In genomic region chr20:10674684-10675455, GRCh38 we compare ENCODE assay signal across 1 cellular context.
A peak's percentile ranks its signal among the peaks of the same experiment; 100 is the strongest.
TF ChIP-seq lines count a peak whose summit lies in the region.

No MANE protein-coding gene starts in this region.

TF ChIP-seq in HEK293, 187 proteins besides CTCF, POLR2A, EP300 and RAD21 (continued from another document):
- peak; percentile 43; the same call in 1 of the 2 replicates for TF ChIP-seq HIC1 (tag by site-specific recombination; IDR thresholded peaks at IDR 0.05)
- TF ChIP-seq ZNF174 (tag by site-specific recombination; IDR thresholded peaks at IDR 0.05): no peak
- no peak for TF ChIP-seq PRDM2 (tag by site-specific recombination; IDR thresholded peaks at IDR 0.05; ENCODE audit: borderline replicate concordance)
- peak; percentile 24; the same call in 1 of the 2 replicates for TF ChIP-seq ZNF600 (tag by site-specific recombination; IDR thresholded peaks at IDR 0.05)
- peak; percentile 73 for TF ChIP-seq PRDM4 (tag by site-specific recombination; IDR thresholded peaks at IDR 0.05)
- TF ChIP-seq ZNF621 (tag by site-specific recombination; IDR thresholded peaks at IDR 0.05): no peak
- TF ChIP-seq ZFP69B (tag by site-specific recombination; IDR thresholded peaks at IDR 0.05): no peak
- TF ChIP-seq ZNF223 (tag by site-specific recombination; IDR thresholded peaks at IDR 0.05): no peak
- peak; percentile 37 for TF ChIP-seq ZNF654 (tag by site-specific recombination; IDR thresholded peaks at IDR 0.05; ENCODE audit: low read depth)
- no peak for TF ChIP-seq ZXDB (tag by site-specific recombination; IDR thresholded peaks at IDR 0.05)
- TF ChIP-seq ZNF280D (tag by site-specific recombination; IDR thresholded peaks at IDR 0.05): no peak
- no peak for TF ChIP-seq ZNF350 (tag by site-specific recombination; IDR thresholded peaks at IDR 0.05)
- no peak for TF ChIP-seq ZNF211 (tag by site-specific recombination; IDR thresholded peaks at IDR 0.05; ENCODE audit: low read depth)
- TF ChIP-seq ZNF155 (tag by site-specific recombination; IDR thresholded peaks at IDR 0.05): no peak
- TF ChIP-seq ZNF202 (tag by site-specific recombination; IDR thresholded peaks at IDR 0.05; ENCODE audit: borderline replicate concordance): no peak
- TF ChIP-seq SP7 (tag by site-specific recombination; IDR thresholded peaks at IDR 0.05): peak; percentile 9; the same call in 1 of the 2 replicates
- peak; percentile 75 for TF ChIP-seq GLIS1 (tag by site-specific recombination; IDR thresholded peaks at IDR 0.05)
